In genomic region chr5:127030259-127031146, GRCh38 we compare ENCODE assay signal across 8 cellular contexts. TPM values are rescaled to one million over a fixed set of nuclear protein-coding genes. Genes with fewer than 3 reads are reported as not detected.
DNase-seq lines count a peak whose midpoint lies in the region; ATAC-seq and TF ChIP-seq lines count a peak whose summit lies in the region.

TSS of gene MARCHF3 (minus strand) at chr5:127030558. CDS start at chr5:126918171, 112,387 bp downstream.

- peak within 1 kb of the TSS; percentile 69 for H3K27ac ChIP-seq in RWPE1

- CTCF ChIA-PET in RWPE1 (lab: Yijun Ruan, JAX), result interaction anchor here (0.5 to 1.5 kb wide), 8 partner anchors 38 to 329 kb away, joined by 3 to 4 read pairs (median 3); no protein-coding TSS in a partner anchor

- peak within 1 kb of the TSS; percentile 44 to 80 for H3K27ac Mint-ChIP-seq in natural killer cell treated with Interleukin-12 subunit alpha and Interleukin-12 subunit beta and Interleukin-15 and Interleukin-18, amount 100 ng/mL, for 72 hours

- H3K4me3 Mint-ChIP-seq in natural killer cell treated with Interleukin-12 subunit alpha and Interleukin-12 subunit beta and Interleukin-15 and Interleukin-18, amount 100 ng/mL, for 72 hours, result peak within 1 kb of the TSS; percentile 84

- POLR2A ChIA-PET in RWPE1 (lab: Yijun Ruan, JAX; ENCODE audit: low non-redundant PET), result interaction anchor here (0.5 kb wide), 1 partner anchor 88 kb away, joined by 3 read pairs; no protein-coding TSS in a partner anchor

- H3K9me3 Mint-ChIP-seq in natural killer cell treated with Interleukin-12 subunit alpha and Interleukin-12 subunit beta and Interleukin-15 and Interleukin-18, amount 100 ng/mL, for 72 hours, result no peaks in the 10 kb centered on the region

- peaks cover 7 to 16% of the 10 kb centered on the region in 2 donors for H3K27me3 Mint-ChIP-seq in natural killer cell treated with Interleukin-12 subunit alpha and Interleukin-12 subunit beta and Interleukin-15 and Interleukin-18, amount 100 ng/mL, for 72 hours

- peaks cover 20 to 25% of the 10 kb centered on the region in 2 donors for H3K4me1 Mint-ChIP-seq in natural killer cell treated with Interleukin-12 subunit alpha and Interleukin-12 subunit beta and Interleukin-15 and Interleukin-18, amount 100 ng/mL, for 72 hours (ENCODE audit: low read depth in 2 of 2)

- H3K4me3 ChIP-seq in fibroblast of pulmonary artery (replicated peaks; ENCODE audit: low read depth, low read length), result peak within 1 kb of the TSS; percentile 80

- TF ChIP-seq CTCF in LNCAP (IDR thresholded peaks at IDR 0.05) (peak; percentile 44), RWPE1 (conservative IDR thresholded peaks at IDR 0.05; ENCODE audit: low read depth) (peak; percentile 28; the same call in 1 of the 2 replicates), fibroblast of pulmonary artery (IDR thresholded peaks at IDR 0.05; ENCODE audit: low read length, missing control alignments) (peak; percentile 19)

- ATAC-seq in natural killer cell treated with Interleukin-12 subunit alpha and Interleukin-12 subunit beta and Interleukin-15 and Interleukin-18, amount 100 ng/mL, for 72 hours, result peak; percentile 98

- DNase-seq in ELF-1 (ENCODE audit: low read depth, low spot score), result peak; percentile 98
- peak; percentile 95 for DNase-seq in GOT3 (lab: John Stamatoyannopoulos, UW)
- peak; percentile 98 for DNase-seq in RWPE1 (ENCODE audit: low spot score)
- peak; percentile 92 for DNase-seq in activated effector memory CD4-positive, alpha-beta T cell treated with Interleukin-2 at 50 U/mL for 16 hours
- DNase-seq in fibroblast of pulmonary artery (ENCODE audit: low read depth), result peak; percentile 97
- DNase-seq in natural killer cell treated with Interleukin-12 subunit alpha and Interleukin-12 subunit beta and Interleukin-15 and Interleukin-18, amount 100 ng/mL, for 72 hours (ENCODE audit: low spot score), result peak; percentile 99
- peak; percentile 89 for DNase-seq in stimulated activated naive CD4-positive, alpha-beta T cell treated with Interleukin-2 at 50 U/mL for 16 hours (lab: John Stamatoyannopoulos, UW)

- H3K36me3 Mint-ChIP-seq in natural killer cell treated with Interleukin-12 subunit alpha and Interleukin-12 subunit beta and Interleukin-15 and Interleukin-18, amount 100 ng/mL, for 72 hours, result no peaks in the 10 kb centered on the region

RNA-seq across cellular contexts. Expression of gene MARCHF3, which starts in this region (rescaled TPM):
- total RNA-seq in natural killer cell treated with Interleukin-12 subunit alpha and Interleukin-12 subunit beta and Interleukin-15 and Interleukin-18, amount 100 ng/mL, for 72 hours, result 10 to 100 TPM; 19.2 to 46.2 TPM

Comparison
In these comparisons a context has a peak if more than half of its experiments do, and no peak if none do; other contexts are left out.
1. Peak in every context shown above with its lines: DNase-seq, ATAC-seq, H3K4me3 ChIP-seq and H3K27ac ChIP-seq.